Comparison of ENCODE assay signal across 8 cellular contexts in the genomic region with DNA sequence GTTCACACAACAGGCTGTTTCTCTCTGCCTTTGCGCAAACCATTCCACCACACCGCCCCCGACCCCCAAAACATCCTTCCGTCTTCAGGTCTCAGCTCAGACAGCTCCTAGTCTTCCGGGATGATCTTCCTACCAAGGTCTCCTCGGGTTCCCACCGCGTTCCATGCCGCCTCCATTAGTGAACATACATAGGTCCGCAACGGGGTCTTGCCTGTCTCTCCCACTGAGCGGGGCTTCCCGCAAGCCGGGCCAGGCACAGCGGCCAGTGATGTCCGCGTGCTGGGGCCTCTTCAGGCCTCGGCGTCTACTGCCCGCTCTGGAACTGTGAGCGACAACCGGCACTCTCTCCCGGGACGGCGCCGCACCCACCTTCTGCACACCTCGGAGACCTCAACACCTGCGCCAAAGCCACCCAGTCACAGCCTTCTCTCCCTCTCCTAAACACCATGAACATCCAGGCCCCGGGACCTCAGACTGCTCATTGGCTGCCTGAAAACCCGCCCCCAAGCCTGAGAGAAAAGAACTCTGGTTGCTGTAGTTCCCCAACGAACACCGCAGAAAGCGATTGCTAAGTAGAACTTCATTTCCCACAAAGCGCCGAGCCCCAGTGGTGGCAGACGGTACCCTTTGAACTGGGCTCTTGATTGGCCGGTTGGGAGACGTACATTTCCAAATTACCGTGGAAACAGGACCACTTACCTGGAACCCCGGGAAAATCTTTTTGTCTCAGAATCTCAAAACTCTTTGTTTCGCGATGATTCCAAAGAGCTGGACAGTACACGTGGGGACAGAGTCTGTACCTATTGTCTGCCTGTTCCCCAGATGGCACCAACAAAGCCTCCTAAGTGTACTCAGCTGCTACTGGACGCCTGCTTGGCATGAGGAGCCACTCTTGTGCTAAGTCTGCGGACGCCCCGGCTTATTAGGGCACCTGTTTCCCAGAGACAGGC. TPM values are rescaled to one million over a fixed set of nuclear protein-coding genes. Genes with fewer than 3 reads are reported as not detected.
DNase-seq lines count a peak whose midpoint lies in the region; ATAC-seq, FAIRE-seq and TF ChIP-seq lines count a peak whose summit lies in the region.

No MANE protein-coding gene starts in this region.

- peak overlapping the region; percentile 82 for H3K4me3 ChIP-seq in choroid plexus epithelial cell (ENCODE audit: low read depth, low read length)
- H3K4me3 ChIP-seq in kidney (ENCODE audit: low read length in 2 of 2), result peak overlapping the region; percentile 85 to 95

- H3K4me1 ChIP-seq in kidney (ENCODE audit: control insufficient read depth in 1 of 2, insufficient read depth in 1 of 2, low read depth in 1 of 2, low read length in 2 of 2), result peaks cover 5 to 8% of the 10 kb centered on the region in 2 donors

- peak overlapping the region; percentile 37 to 84 for H3K9ac ChIP-seq in kidney (ENCODE audit: low read length in 2 of 2)

- DNase-seq in NCI-H2107 (lab: John Stamatoyannopoulos, UW) (peak; percentile 88), choroid plexus epithelial cell (ENCODE audit: low read depth) (peak; percentile 97), kidney (peak; percentile 94), RCC 7860 (ENCODE audit: low spot score) (no peak)
- DNase-seq in activated CD4-positive, CD25-positive, alpha-beta regulatory T cell treated with anti-CD3 and anti-CD28 coated beads, Interleukin-2, amount 50 U/mL, for 16 hours (ENCODE audit: low read depth, low spot score), result peak; percentile 80
- DNase-seq in stimulated activated CD4-positive, alpha-beta T cell treated with anti-CD3 and anti-CD28 coated beads, Interleukin-12 subunit alpha, Interleukin-12 subunit beta, amount 100 ng/mL, for 48 hours (ENCODE audit: low read depth in 2 of 3, low spot score in 1 of 3), result peak; percentile 80 to 82 (median 80)

- peak overlapping the region in 1 of 2 donors; percentile 26 for H3K27ac ChIP-seq in kidney (ENCODE audit: low read depth in 2 of 2, low read length in 2 of 2)

- no peaks in the 10 kb centered on the region for H3K9me3 ChIP-seq in kidney (ENCODE audit: control insufficient read depth in 1 of 2, low read length in 2 of 2)

- no peak for TF ChIP-seq CTCF in choroid plexus epithelial cell (conservative IDR thresholded peaks at IDR 0.05; ENCODE audit: low read depth, low read length)
- TF ChIP-seq CTCF in kidney (IDR thresholded peaks at IDR 0.05; ENCODE audit: borderline replicate concordance, extremely low read depth, insufficient read depth), result no peak

- peaks cover 10 to 28% of the 10 kb centered on the region in 2 donors for H3K36me3 ChIP-seq in kidney (ENCODE audit: control insufficient read depth in 1 of 2, insufficient read depth in 2 of 2, low read length in 2 of 2)

- peak; percentile 98 for FAIRE-seq in kidney (lab: Jason Lieb, UNC)
- no peak for FAIRE-seq in RCC 7860 (lab: Jason Lieb, UNC)

- ATAC-seq in GM18499 (IDR thresholded peaks at IDR 0.05; ENCODE audit: insufficient read depth, unreplicated experiment) (peak; percentile 41), HG02884 (IDR thresholded peaks at IDR 0.05; ENCODE audit: unreplicated experiment) (peak; percentile 85)

- intact Hi-C loops in kidney (cut with DNase I), result no loop called here

RNA-seq across cellular contexts. Expression of gene DYRK1B, which starts 9.5 kb away (rescaled TPM):
- total RNA-seq in kidney, result 28.9 TPM
- polyA plus RNA-seq in kidney (ENCODE audit: insufficient read depth, low read depth, low replicate concordance), result 18.9 TPM

RNA-seq across cellular contexts. Expression of gene FBL, which starts 21.8 kb away (rescaled TPM):
- 165 TPM for total RNA-seq in kidney
- 155 TPM for polyA plus RNA-seq in kidney (ENCODE audit: insufficient read depth, low read depth, low replicate concordance)

RNA-seq across cellular contexts. Expression of gene LEUTX, which starts 45.8 kb away (rescaled TPM):
- not detected for total RNA-seq in kidney
- polyA plus RNA-seq in kidney (ENCODE audit: insufficient read depth, low read depth, low replicate concordance), result not detected
